In the genomic region with DNA sequence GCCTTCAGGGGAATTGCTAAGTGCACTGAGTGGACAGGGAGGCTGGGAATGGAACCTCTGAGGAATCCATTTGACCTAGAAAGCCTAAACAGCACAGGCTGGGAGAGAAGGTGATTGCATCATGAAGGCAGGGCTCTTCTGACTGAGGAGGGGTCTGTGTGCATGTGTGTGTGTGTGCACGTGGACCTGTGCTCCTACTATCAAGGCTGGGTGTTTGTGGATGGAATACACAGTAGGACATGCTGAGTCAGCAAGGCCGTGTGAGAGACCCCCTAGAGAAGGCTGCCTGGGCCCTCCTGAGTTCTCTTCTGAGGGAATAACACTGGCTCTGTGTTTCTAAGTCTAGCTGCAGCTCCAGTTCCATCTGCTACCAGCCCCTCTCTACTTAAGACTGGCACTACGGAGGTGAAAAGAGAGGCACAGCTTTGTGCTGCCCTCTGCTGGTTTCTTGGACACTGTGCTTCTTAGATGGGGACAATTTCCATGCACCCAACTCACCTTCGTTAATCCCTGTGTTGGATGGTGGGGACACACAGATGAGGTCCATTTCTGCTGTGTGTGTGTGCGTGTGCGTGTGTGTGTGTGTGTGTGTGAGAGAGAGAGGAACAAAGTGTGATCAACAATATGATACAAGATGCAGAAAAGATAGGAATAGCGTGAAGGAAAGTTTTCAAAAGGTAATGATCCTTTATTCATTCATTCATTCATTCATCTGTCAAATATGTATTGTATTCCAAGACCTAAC, we compare ENCODE assay signal across 8 cellular contexts. TPM values are rescaled to one million over a fixed set of nuclear protein-coding genes. Genes with fewer than 3 reads are reported as not detected.
DNase-seq lines count a peak whose midpoint lies in the region; ATAC-seq and TF ChIP-seq lines count a peak whose summit lies in the region.

No MANE protein-coding gene starts in this region.

- no peak overlapping the region for H3K4me3 ChIP-seq in BJ (ENCODE audit: low read depth, low read length)

- H3K36me3 ChIP-seq in BJ (ENCODE audit: control insufficient read depth, insufficient read depth, low read length), result no peaks in the 10 kb centered on the region

- DNase-seq in BJ (ENCODE audit: low read depth) (peak; percentile 22), HS-27A (ENCODE audit: low read depth) (peak; percentile 41), NCI-H82 treated with DMSO at 0.1 percent for 48 hours (lab: John Stamatoyannopoulos, UW; ENCODE audit: unreplicated experiment) (peak; percentile 86), midbrain (lab: John Stamatoyannopoulos, UW) (peak; percentile 76)
- peak; percentile 67 to 72 for DNase-seq in activated CD4-positive, alpha-beta T cell treated with anti-CD3 and anti-CD28 coated beads, Interleukin-2, amount 50 U/mL, for 48 hours
- peak; percentile 45 for DNase-seq in effector CD8-positive, alpha-beta T cell (lab: John Stamatoyannopoulos, UW)
- DNase-seq in stimulated activated CD8-positive, alpha-beta memory T cell treated with anti-CD3 and anti-CD28 coated beads, Interleukin-4, amount 100 ng/mL, for 24 hours (ENCODE audit: low read depth), result peak; percentile 55

- H3K27me3 ChIP-seq in BJ (ENCODE audit: control insufficient read depth, insufficient read depth, low read length), result peaks cover 4% of the 10 kb centered on the region

- POLR2A ChIA-PET in BJ (lab: Charles Lee), result interaction anchor here (0.6 kb wide), 1 partner anchor 82 kb away, joined by 5 read pairs; no protein-coding TSS in a partner anchor

- TF ChIP-seq CTCF in BJ (IDR thresholded peaks at IDR 0.05; ENCODE audit: insufficient read depth, low read depth, low read length), result peak; percentile 90

- peak; percentile 80 for ATAC-seq in GM19328 (IDR thresholded peaks at IDR 0.05; ENCODE audit: unreplicated experiment)

- CTCF ChIA-PET in BJ (lab: Yijun Ruan, JAX), result interaction anchor here (0.5 to 4.3 kb wide), 30 partner anchors 11 to 323 kb away, joined by 3 to 59 read pairs (median 4); a partner anchor contains a TSS

RNA-seq across cellular contexts. Expression of a gene that starts 6.2 kb away (rescaled TPM):
- polyA plus RNA-seq in BJ (2011; rRNA removed), result 30.4 and 49.4 TPM in 2 replicates
- 27.5 and 28.6 TPM in 2 replicates for polyA minus RNA-seq in BJ (2011; rRNA and poly(A)+ RNA removed)

RNA-seq across cellular contexts. Expression of a gene that starts 53.5 kb away (rescaled TPM):
- polyA plus RNA-seq in BJ (2011; rRNA removed), result 0.07 TPM in 1 of 2 replicates, not detected in the other
- 0.19 TPM in 1 of 2 replicates, not detected in the other for polyA minus RNA-seq in BJ (2011; rRNA and poly(A)+ RNA removed)

RNA-seq across cellular contexts. Expression of a gene that starts 57.0 kb away (rescaled TPM):
- polyA plus RNA-seq in BJ (2011; rRNA removed), result 37.0 and 67.2 TPM in 2 replicates
- 17.8 and 19.1 TPM in 2 replicates for polyA minus RNA-seq in BJ (2011; rRNA and poly(A)+ RNA removed)

Comparison
In these comparisons a context has a peak if more than half of its experiments do, and no peak if none do; other contexts are left out.
1. DNase-seq: peak in every context shown above with its lines; median percentile 86 in NCI-H82 treated with DMSO at 0.1 percent for 48 hours; 76 in midbrain; 70 in activated CD4-positive, alpha-beta T cell treated with anti-CD3 and anti-CD28 coated beads, Interleukin-2, amount 50 U/mL, for 48 hours; 55 in stimulated activated CD8-positive, alpha-beta memory T cell treated with anti-CD3 and anti-CD28 coated beads, Interleukin-4, amount 100 ng/mL, for 24 hours; 45 in effector CD8-positive, alpha-beta T cell; 41 in HS-27A; 22 in BJ.